ENCODE assay signal across 1 cellular context in the genomic region with DNA sequence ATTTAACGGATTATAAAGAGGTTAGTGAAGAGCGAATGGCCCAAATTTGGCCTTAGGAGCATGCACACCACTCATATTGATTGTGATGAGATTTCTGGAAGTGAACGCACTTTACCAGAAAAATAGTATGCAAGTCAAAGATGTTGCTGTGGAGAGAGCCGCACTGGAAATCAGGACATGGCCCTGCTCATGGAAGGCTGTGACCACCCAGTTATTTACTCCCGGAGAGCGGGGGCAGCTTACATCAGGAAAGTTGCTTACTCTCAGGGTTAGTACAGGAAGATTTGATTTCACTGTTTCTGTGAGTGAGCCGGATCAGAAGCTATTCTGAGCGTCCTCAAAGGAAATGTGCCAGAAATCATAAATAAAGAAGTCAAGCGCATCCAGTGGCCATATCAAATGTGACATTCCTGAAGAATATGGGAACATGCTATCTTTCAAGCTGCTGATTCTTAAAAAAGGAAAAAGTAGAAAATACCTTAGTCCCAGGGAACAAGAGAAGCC.
TF ChIP-seq lines count a peak whose summit lies in the region.

No MANE protein-coding gene starts in this region.

TF ChIP-seq in GM23338, 12 proteins besides CTCF, POLR2A, EP300 and RAD21 (continued from another document):
- TF ChIP-seq NANOG (IDR thresholded peaks at IDR 0.05; ENCODE audit: borderline replicate concordance) (no peak), STAT1 (IDR thresholded peaks at IDR 0.05; ENCODE audit: unreplicated experiment) (no peak), ZNF114 (CRISPR knock-in tag; IDR thresholded peaks at IDR 0.05) (no peak), EZH2 (IDR thresholded peaks at IDR 0.05; ENCODE audit: low read depth, unreplicated experiment) (no peak), POLR2AphosphoS5 (IDR thresholded peaks at IDR 0.05; ENCODE audit: low read depth) (no peak)
- TF ChIP-seq, protein P1, sequence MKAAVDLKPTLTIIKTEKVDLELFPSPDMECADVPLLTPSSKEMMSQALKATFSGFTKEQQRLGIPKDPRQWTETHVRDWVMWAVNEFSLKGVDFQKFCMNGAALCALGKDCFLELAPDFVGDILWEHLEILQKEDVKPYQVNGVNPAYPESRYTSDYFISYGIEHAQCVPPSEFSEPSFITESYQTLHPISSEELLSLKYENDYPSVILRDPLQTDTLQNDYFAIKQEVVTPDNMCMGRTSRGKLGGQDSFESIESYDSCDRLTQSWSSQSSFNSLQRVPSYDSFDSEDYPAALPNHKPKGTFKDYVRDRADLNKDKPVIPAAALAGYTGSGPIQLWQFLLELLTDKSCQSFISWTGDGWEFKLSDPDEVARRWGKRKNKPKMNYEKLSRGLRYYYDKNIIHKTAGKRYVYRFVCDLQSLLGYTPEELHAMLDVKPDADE (IDR thresholded peaks at IDR 0.05), result no peak
- TF ChIP-seq, protein P2, sequence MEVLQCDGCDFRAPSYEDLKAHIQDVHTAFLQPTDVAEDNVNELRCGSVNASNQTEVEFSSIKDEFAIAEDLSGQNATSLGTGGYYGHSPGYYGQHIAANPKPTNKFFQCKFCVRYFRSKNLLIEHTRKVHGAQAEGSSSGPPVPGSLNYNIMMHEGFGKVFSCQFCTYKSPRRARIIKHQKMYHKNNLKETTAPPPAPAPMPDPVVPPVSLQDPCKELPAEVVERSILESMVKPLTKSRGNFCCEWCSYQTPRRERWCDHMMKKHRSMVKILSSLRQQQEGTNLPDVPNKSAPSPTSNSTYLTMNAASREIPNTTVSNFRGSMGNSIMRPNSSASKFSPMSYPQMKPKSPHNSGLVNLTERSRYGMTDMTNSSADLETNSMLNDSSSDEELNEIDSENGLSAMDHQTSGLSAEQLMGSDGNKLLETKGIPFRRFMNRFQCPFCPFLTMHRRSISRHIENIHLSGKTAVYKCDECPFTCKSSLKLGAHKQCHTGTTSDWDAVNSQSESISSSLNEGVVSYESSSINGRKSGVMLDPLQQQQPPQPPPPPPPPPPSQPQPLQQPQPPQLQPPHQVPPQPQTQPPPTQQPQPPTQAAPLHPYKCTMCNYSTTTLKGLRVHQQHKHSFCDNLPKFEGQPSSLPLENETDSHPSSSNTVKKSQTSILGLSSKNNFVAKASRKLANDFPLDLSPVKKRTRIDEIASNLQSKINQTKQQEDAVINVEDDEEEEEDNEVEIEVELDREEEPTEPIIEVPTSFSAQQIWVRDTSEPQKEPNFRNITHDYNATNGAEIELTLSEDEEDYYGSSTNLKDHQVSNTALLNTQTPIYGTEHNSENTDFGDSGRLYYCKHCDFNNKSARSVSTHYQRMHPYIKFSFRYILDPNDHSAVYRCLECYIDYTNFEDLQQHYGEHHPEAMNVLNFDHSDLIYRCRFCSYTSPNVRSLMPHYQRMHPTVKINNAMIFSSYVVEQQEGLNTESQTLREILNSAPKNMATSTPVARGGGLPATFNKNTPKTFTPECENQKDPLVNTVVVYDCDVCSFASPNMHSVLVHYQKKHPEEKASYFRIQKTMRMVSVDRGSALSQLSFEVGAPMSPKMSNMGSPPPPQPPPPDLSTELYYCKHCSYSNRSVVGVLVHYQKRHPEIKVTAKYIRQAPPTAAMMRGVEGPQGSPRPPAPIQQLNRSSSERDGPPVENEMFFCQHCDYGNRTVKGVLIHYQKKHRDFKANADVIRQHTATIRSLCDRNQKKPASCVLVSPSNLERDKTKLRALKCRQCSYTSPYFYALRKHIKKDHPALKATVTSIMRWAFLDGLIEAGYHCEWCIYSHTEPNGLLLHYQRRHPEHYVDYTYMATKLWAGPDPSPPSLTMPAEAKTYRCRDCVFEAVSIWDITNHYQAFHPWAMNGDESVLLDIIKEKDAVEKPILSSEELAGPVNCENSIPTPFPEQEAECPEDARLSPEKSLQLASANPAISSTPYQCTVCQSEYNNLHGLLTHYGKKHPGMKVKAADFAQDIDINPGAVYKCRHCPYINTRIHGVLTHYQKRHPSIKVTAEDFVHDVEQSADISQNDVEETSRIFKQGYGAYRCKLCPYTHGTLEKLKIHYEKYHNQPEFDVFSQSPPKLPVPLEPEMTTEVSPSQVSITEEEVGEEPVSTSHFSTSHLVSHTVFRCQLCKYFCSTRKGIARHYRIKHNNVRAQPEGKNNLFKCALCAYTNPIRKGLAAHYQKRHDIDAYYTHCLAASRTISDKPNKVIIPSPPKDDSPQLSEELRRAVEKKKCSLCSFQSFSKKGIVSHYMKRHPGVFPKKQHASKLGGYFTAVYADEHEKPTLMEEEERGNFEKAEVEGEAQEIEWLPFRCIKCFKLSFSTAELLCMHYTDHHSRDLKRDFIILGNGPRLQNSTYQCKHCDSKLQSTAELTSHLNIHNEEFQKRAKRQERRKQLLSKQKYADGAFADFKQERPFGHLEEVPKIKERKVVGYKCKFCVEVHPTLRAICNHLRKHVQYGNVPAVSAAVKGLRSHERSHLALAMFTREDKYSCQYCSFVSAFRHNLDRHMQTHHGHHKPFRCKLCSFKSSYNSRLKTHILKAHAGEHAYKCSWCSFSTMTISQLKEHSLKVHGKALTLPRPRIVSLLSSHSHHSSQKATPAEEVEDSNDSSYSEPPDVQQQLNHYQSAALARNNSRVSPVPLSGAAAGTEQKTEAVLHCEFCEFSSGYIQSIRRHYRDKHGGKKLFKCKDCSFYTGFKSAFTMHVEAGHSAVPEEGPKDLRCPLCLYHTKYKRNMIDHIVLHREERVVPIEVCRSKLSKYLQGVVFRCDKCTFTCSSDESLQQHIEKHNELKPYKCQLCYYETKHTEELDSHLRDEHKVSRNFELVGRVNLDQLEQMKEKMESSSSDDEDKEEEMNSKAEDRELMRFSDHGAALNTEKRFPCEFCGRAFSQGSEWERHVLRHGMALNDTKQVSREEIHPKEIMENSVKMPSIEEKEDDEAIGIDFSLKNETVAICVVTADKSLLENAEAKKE (CRISPR knock-in tag; IDR thresholded peaks at IDR 0.05), result no peak
- TF ChIP-seq, protein P3, sequence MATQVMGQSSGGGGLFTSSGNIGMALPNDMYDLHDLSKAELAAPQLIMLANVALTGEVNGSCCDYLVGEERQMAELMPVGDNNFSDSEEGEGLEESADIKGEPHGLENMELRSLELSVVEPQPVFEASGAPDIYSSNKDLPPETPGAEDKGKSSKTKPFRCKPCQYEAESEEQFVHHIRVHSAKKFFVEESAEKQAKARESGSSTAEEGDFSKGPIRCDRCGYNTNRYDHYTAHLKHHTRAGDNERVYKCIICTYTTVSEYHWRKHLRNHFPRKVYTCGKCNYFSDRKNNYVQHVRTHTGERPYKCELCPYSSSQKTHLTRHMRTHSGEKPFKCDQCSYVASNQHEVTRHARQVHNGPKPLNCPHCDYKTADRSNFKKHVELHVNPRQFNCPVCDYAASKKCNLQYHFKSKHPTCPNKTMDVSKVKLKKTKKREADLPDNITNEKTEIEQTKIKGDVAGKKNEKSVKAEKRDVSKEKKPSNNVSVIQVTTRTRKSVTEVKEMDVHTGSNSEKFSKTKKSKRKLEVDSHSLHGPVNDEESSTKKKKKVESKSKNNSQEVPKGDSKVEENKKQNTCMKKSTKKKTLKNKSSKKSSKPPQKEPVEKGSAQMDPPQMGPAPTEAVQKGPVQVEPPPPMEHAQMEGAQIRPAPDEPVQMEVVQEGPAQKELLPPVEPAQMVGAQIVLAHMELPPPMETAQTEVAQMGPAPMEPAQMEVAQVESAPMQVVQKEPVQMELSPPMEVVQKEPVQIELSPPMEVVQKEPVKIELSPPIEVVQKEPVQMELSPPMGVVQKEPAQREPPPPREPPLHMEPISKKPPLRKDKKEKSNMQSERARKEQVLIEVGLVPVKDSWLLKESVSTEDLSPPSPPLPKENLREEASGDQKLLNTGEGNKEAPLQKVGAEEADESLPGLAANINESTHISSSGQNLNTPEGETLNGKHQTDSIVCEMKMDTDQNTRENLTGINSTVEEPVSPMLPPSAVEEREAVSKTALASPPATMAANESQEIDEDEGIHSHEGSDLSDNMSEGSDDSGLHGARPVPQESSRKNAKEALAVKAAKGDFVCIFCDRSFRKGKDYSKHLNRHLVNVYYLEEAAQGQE (IDR thresholded peaks at IDR 0.05; ENCODE audit: unreplicated experiment), result no peak
